23 cellular contexts compared by ENCODE assay signal in the genomic region with DNA sequence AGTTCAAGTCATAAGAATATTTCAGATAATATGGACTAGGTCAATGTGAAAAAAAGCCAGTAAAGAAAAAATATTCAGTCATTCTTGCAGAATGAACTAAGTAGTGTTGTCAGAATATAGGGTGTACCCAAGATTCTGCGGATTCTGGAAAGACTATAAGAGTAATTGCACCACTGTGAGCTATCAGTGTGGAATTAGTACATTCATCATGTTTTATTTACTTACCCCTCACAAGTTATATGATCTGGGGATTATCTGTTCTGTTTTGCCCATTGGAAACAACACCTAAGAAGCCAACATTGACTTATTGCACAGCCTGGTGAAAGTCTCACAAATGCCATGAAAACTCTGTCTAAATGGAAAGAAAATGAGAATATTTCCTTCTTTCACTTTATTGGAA.
"Had no signal": no experiment of that assay in that cellular context is flagged by ENCODE, and none has a peak within 500 bp of the region (broad histone marks: within the 10 kb centered on the region; RNA-seq: fewer than 3 reads in every experiment).

No MANE protein-coding gene starts in this region.

- ATAC-seq: esophagus mucosa, gastrocnemius medialis, heart right ventricle, left cardiac atrium, left lung, left ventricle myocardium superior, lower lobe of right lung, mucosa of descending colon had no signal

- H3K4me1 ChIP-seq: esophagus squamous epithelium, gastrocnemius medialis, heart right ventricle, left lung, lower lobe of right lung had no signal

- H3K4me3 ChIP-seq: coronary artery, dorsolateral prefrontal cortex, esophagus squamous epithelium, gastrocnemius medialis, heart right ventricle, left lung, lower lobe of right lung, mucosa of descending colon had no signal

- H3K9me3 ChIP-seq: esophagus squamous epithelium, gastrocnemius medialis, lower lobe of right lung, mucosa of descending colon had no signal

- H3K36me3 ChIP-seq: esophagus squamous epithelium, gastrocnemius medialis, heart right ventricle, left lung, lower lobe of right lung had no signal

- DNase-seq: dermis blood vessel endothelial cell; dorsolateral prefrontal cortex; effector CD4-positive, alpha-beta T cell; effector memory CD4-positive, alpha-beta T cell; erythroblast; esophagus squamous epithelium; foreskin fibroblast; foreskin melanocyte; gastrocnemius medialis; glutamatergic neuron; head of caudate nucleus; heart right ventricle; hippocampal formation; left cardiac atrium; left lung; left ventricle myocardium superior; lower lobe of right lung; mesenchymal stem cell; mucosa of descending colon; naive B cell had no signal

- H3K27me3 ChIP-seq: dorsolateral prefrontal cortex, esophagus squamous epithelium, gastrocnemius medialis, heart right ventricle, left lung had no signal

- H3K27ac ChIP-seq: coronary artery, dorsolateral prefrontal cortex, epithelial cell of prostate, esophagus squamous epithelium, gastrocnemius medialis, heart right ventricle, left lung, lower lobe of right lung had no signal
